32 cellular contexts compared by ENCODE assay signal in the genomic region with DNA sequence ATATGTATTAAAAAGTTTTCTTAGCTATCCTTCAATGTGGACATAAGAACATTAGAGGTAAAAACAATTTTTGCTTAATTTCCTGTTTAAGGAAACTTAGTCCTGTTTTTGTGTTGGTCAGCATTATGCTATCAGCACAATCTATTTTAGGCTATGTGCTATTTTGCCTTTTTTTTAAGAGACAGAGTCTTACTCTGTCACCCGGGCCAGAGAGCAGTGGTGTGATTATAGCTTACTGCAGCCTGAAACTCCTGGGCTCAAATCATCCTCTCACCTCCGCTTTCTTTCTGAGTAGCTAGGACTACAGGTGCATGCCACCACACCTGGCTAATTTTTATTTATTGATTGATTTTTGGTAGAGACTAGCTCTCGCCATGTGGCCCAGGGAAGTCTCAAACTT.
"Had no signal": no experiment of that assay in that cellular context is flagged by ENCODE, and none has a peak within 500 bp of the region (broad histone marks: within the 10 kb centered on the region; RNA-seq: fewer than 3 reads in every experiment).

No MANE protein-coding gene starts in this region.

- H3K4me1 ChIP-seq: Peyer's patch had no signal

- H3K4me3 ChIP-seq: Peyer's patch had no signal

- H3K27ac ChIP-seq: Peyer's patch, RWPE1, VCaP had no signal

- H3K36me3 ChIP-seq: Peyer's patch had no signal

- H3K27me3 ChIP-seq: Peyer's patch had no signal

- DNase-seq: activated CD4-positive, alpha-beta memory T cell treated with anti-CD3 and anti-CD28 coated beads, Interleukin-2, amount 10 ng/mL, durations not matched to agents 7 days and 5 days; activated CD4-positive, alpha-beta T cell treated with anti-CD3 and anti-CD28 coated beads for 1 hour; activated CD4-positive, alpha-beta T cell treated with anti-CD3 and anti-CD28 coated beads for 48 hours; activated CD4-positive, CD25-positive, alpha-beta regulatory T cell; activated CD8-positive, alpha-beta memory T cell treated with anti-CD3 and anti-CD28 coated beads for 24 hours; activated CD8-positive, alpha-beta memory T cell treated with anti-CD3 and anti-CD28 coated beads, Interleukin-2, amount 10 ng/mL, durations not matched to agents 7 days and 5 days; activated CD8-positive, alpha-beta memory T cell treated with anti-CD3 and anti-CD28 coated beads, Interleukin-2, amount 50 U/mL, for 48 hours; activated effector memory CD4-positive, alpha-beta T cell treated with Interleukin-2 at 50 U/mL for 16 hours; activated naive CD4-positive, alpha-beta T cell treated with anti-CD3 and anti-CD28 coated beads, Interleukin-2, amount 10 ng/mL, durations not matched to agents 7 days and 5 days; activated naive CD8-positive, alpha-beta T cell treated with anti-CD3 and anti-CD28 coated beads, Interleukin-2, amount 50 U/mL, for 24 hours; activated T-cell treated with anti-CD3 and anti-CD28 coated beads, Interleukin-2, amount 50 U/mL, for 48 hours; anterior cingulate cortex; central memory CD4-positive, alpha-beta T cell; Karpas-422; MV-4-11; NCI-H1436 treated with DMSO at 0.1 percent for 48 hours; NCI-H1694 treated with DMSO at 0.1 percent for 48 hours; NCI-H2171 treated with DMSO at 0.1 percent for 48 hours; NCI-H446; NCI-H510A treated with DMSO at 0.1 percent for 48 hours; NCI-H526 treated with DMSO at 0.1 percent for 48 hours; PC-3; Peyer's patch; SIG-M5; SW 1271; T-helper 1 cell; T-helper 2 cell; T-helper 9 cell had no signal

- H3K9me3 ChIP-seq: Peyer's patch had no signal

- ATAC-seq: activated CD8-positive, alpha-beta memory T cell treated with anti-CD3 and anti-CD28 coated beads, Interleukin-2, amount 10 ng/mL, durations not matched to agents 7 days and 5 days; activated naive CD8-positive, alpha-beta T cell treated with anti-CD3 and anti-CD28 coated beads, Interleukin-2, amount 50 U/mL, for 24 hours; PC-3; Right ventricle myocardium inferior; SK-N-SH treated with all-trans-retinoic acid at 6 μM for 48 hours had no signal
